In genomic region chr1:29563571-29563970, GRCh38 we compare ENCODE assay signal across 1 cellular context.
A peak's percentile ranks its signal among the peaks of the same experiment; 100 is the strongest.
TF ChIP-seq lines count a peak whose summit lies in the region.

No MANE protein-coding gene starts in this region.

TF ChIP-seq in K562, 482 proteins besides CTCF, POLR2A, EP300 and RAD21 (continued from another document and continues in another):
- TF ChIP-seq CREB3L1 (IDR thresholded peaks at IDR 0.05; ENCODE audit: borderline replicate concordance, low read depth): no peak
- TF ChIP-seq ZNF174 (CRISPR knock-in tag; IDR thresholded peaks at IDR 0.05): no peak
- TF ChIP-seq GTF2B (IDR thresholded peaks at IDR 0.05; ENCODE audit: extremely low read depth, insufficient read length): no peak
- TF ChIP-seq SNIP1 (IDR thresholded peaks at IDR 0.05; ENCODE audit: low read depth): no peak
- no peak for TF ChIP-seq BRCA1 (IDR thresholded peaks at IDR 0.05)
- TF ChIP-seq BRCA1 (CRISPR knock-in tag; IDR thresholded peaks at IDR 0.05): no peak
- TF ChIP-seq ZKSCAN8 (CRISPR knock-in tag; IDR thresholded peaks at IDR 0.05): 0 out of 2 replicates have a peak, but pooled peaks have one; percentile 37
- no peak for TF ChIP-seq ZNF766 (CRISPR knock-in tag; conservative IDR thresholded peaks at IDR 0.05)
- TF ChIP-seq RBM22 (IDR thresholded peaks at IDR 0.05; ENCODE audit: low read depth, low read length, poor library complexity, severe bottlenecking): no peak
- no peak for TF ChIP-seq ZBED1 (IDR thresholded peaks at IDR 0.05)
- TF ChIP-seq CREBBP (IDR thresholded peaks at IDR 0.05; ENCODE audit: low read depth, low read length): no peak
- no peak for TF ChIP-seq SMAD2 (IDR thresholded peaks at IDR 0.05; ENCODE audit: low read depth, low read length)
- no peak for TF ChIP-seq TRIM28 (IDR thresholded peaks at IDR 0.05)
- TF ChIP-seq ZNF347 (CRISPR knock-in tag; IDR thresholded peaks at IDR 0.05; ENCODE audit: low read depth): no peak
- TF ChIP-seq ZBTB8A (IDR thresholded peaks at IDR 0.05; ENCODE audit: partially characterized antibody): no peak
- TF ChIP-seq CBFB (CRISPR knock-in tag; IDR thresholded peaks at IDR 0.05): no peak
- TF ChIP-seq ZNF778 (CRISPR knock-in tag; IDR thresholded peaks at IDR 0.05): no peak
- no peak for TF ChIP-seq MITF (IDR thresholded peaks at IDR 0.05)
- TF ChIP-seq ZNF408 (CRISPR knock-in tag; IDR thresholded peaks at IDR 0.05; ENCODE audit: low read depth): no peak
- no peak for TF ChIP-seq HMG20B (CRISPR knock-in tag; IDR thresholded peaks at IDR 0.05)
- TF ChIP-seq ZNF24 (IDR thresholded peaks at IDR 0.05): no peak
- no peak for TF ChIP-seq GABPB2 (CRISPR knock-in tag; conservative IDR thresholded peaks at IDR 0.05)
- TF ChIP-seq ZBTB9 (CRISPR knock-in tag; IDR thresholded peaks at IDR 0.05): no peak
- TF ChIP-seq MTA1 (IDR thresholded peaks at IDR 0.05; ENCODE audit: borderline replicate concordance): no peak
- TF ChIP-seq E2F6 (IDR thresholded peaks at IDR 0.05; ENCODE audit: borderline replicate concordance in 1 of 2, extremely low read depth in 1 of 2, insufficient read depth in 1 of 2, insufficient read length in 1 of 2, low read depth in 1 of 2, low read length in 1 of 2, poor library complexity in 1 of 2, severe bottlenecking in 1 of 2): no peak
- TF ChIP-seq SAP30 (IDR thresholded peaks at IDR 0.05; ENCODE audit: borderline replicate concordance, insufficient read depth, low read depth, low read length, poor library complexity, severe bottlenecking): no peak
- TF ChIP-seq TCFL5 (CRISPR knock-in tag; conservative IDR thresholded peaks at IDR 0.05): no peak
- TF ChIP-seq ZSCAN32 (CRISPR knock-in tag; IDR thresholded peaks at IDR 0.05): no peak
- no peak for TF ChIP-seq GMEB1 (CRISPR knock-in tag; IDR thresholded peaks at IDR 0.05)
- no peak for TF ChIP-seq ZNF143 (CRISPR knock-in tag; IDR thresholded peaks at IDR 0.05)
- TF ChIP-seq TCF3 (CRISPR knock-in tag; IDR thresholded peaks at IDR 0.05): no peak
- no peak for TF ChIP-seq CREB5 (CRISPR knock-in tag; IDR thresholded peaks at IDR 0.05)
- no peak for TF ChIP-seq LEF1 (IDR thresholded peaks at IDR 0.05)
- no peak for TF ChIP-seq MYC (IDR thresholded peaks at IDR 0.05; ENCODE audit: low read depth, low read length)
- no peak for TF ChIP-seq MYC (CRISPR knock-in tag; IDR thresholded peaks at IDR 0.05; ENCODE audit: borderline replicate concordance, low read depth)
- TF ChIP-seq POLR2H (tag; IDR thresholded peaks at IDR 0.05; ENCODE audit: low read depth): no peak
- TF ChIP-seq HINFP (tag; conservative IDR thresholded peaks at IDR 0.05; ENCODE audit: low read depth): no peak
- no peak for TF ChIP-seq HOMEZ (CRISPR knock-in tag; IDR thresholded peaks at IDR 0.05)
- no peak for TF ChIP-seq ZNF224 (CRISPR knock-in tag; IDR thresholded peaks at IDR 0.05)
- TF ChIP-seq C11orf30 (IDR thresholded peaks at IDR 0.05; ENCODE audit: low read depth): peak; percentile 34; the same call in 1 of the 2 replicates
- peak; percentile 45; the same call in 1 of the 2 replicates for TF ChIP-seq MAFG (tag; conservative IDR thresholded peaks at IDR 0.05)
- no peak for TF ChIP-seq TFE3 (CRISPR knock-in tag; IDR thresholded peaks at IDR 0.05)
- TF ChIP-seq RFX1 (IDR thresholded peaks at IDR 0.05): no peak
- peak; percentile 37; the same call in 1 of the 2 replicates for TF ChIP-seq ETV1 (tag; conservative IDR thresholded peaks at IDR 0.05; ENCODE audit: low read depth)
- TF ChIP-seq HDAC2 (IDR thresholded peaks at IDR 0.05): no peak
- no peak for TF ChIP-seq SMARCB1 (IDR thresholded peaks at IDR 0.05; ENCODE audit: insufficient read length, low read depth)
- no peak for TF ChIP-seq SREBF1 (IDR thresholded peaks at IDR 0.05; ENCODE audit: borderline replicate concordance, low read depth, low read length)
- TF ChIP-seq ZNF398 (CRISPR knock-in tag; IDR thresholded peaks at IDR 0.05): no peak
- TF ChIP-seq TAL1 (IDR thresholded peaks at IDR 0.05): peak; percentile 49; the same call in 1 of the 2 replicates
